In the genomic region with DNA sequence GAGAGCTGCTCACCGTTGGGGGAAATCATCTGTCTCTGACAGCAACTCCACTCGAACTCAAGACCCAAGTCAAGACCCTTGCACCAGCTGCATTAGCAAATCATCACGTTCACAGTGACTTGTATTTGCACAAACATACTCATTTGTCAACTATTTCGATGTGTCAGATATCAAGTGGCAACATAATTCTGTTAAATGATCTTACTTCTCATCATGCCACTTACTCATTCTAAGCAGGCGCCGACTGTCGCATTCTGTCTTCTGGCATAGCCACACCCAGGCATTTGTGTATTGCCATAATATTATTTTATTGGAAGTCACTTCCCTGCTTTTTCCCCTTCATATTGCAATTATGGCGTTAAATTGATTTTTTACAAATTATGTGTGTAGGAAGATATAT, we compare ENCODE assay signal across 16 cellular contexts. TPM values are rescaled to one million over a fixed set of nuclear protein-coding genes. Genes with fewer than 3 reads are reported as not detected.
DNase-seq lines count a peak whose midpoint lies in the region; ATAC-seq, FAIRE-seq and TF ChIP-seq lines count a peak whose summit lies in the region.
"Had no signal": no experiment of that assay in that cellular context is flagged by ENCODE, and none has a peak within 500 bp of the region (broad histone marks: within the 10 kb centered on the region; RNA-seq: fewer than 3 reads in every experiment).

No MANE protein-coding gene starts in this region.

- no peaks in the 10 kb centered on the region for H3K36me3 ChIP-seq in PC-3 (ENCODE audit: low read depth, low read length)
- no peaks in the 10 kb centered on the region for H3K36me3 ChIP-seq in bronchial epithelial cell (ENCODE audit: control insufficient read depth, insufficient read depth, low read length)
- no peaks in the 10 kb centered on the region for H3K36me3 ChIP-seq in mammary epithelial cell (ENCODE audit: insufficient read depth, low read length)

- intact Hi-C loops in PC-3 (cut with micrococcal nuclease) (no loop called here), mammary epithelial cell (cut with micrococcal nuclease) (no loop called here)

- BruUV-seq in PC-3 (replicated peaks; lab: Mats Ljungman, UMichigan) (no TSS peak), mammary epithelial cell (replicated peaks; lab: Mats Ljungman, UMichigan) (no TSS peak)

- no peak overlapping the region for H3K4me2 ChIP-seq in A549
- 0 out of 2 replicates have a peak overlapping the region, but pooled peaks have one; percentile 28 for H3K4me2 ChIP-seq in PC-3 (ENCODE audit: low read length)
- no peak overlapping the region for H3K4me2 ChIP-seq in mammary epithelial cell (ENCODE audit: insufficient read depth, low read depth, low read length)

- TF ChIP-seq RAD21 in A549 (conservative IDR thresholded peaks at IDR 0.05 in 1 of 2, IDR thresholded peaks at IDR 0.05 in 1 of 2), result no peak

- WGBS in A549 (ENCODE audit: missing lambda C conversion rate), result 28% methylated on average over 8 of the region's 8 CpGs
- WGBS in mammary epithelial cell (ENCODE audit: low coverage, missing lambda C conversion rate), result 72% methylated on average over 8 of the region's 8 CpGs

- H3K27ac ChIP-seq in A549 (no peak overlapping the region), PC-3 (ENCODE audit: low read length) (no peak overlapping the region), mammary epithelial cell (ENCODE audit: insufficient read depth, low read depth, low read length) (no peak overlapping the region)
- H3K27ac ChIP-seq: BLaER1 treated with 17β-estradiol and CSF1 and Interleukin-3, amounts not matched to agents 10 nM and 100 nM; HL-60 had no signal

- dilution Hi-C loops in mammary epithelial cell (cut with HindIII; ENCODE audit: low sequenced_read_pairs), result no loop called here

- H3K9me3 ChIP-seq in A549 (no peaks in the 10 kb centered on the region), PC-3 (ENCODE audit: low read length) (no peaks in the 10 kb centered on the region), mammary epithelial cell (replicated peaks; ENCODE audit: insufficient read depth, low read length) (no peaks in the 10 kb centered on the region)
- H3K9me3 ChIP-seq: BLaER1 treated with 17β-estradiol and CSF1 and Interleukin-3, amounts not matched to agents 10 nM and 100 nM had no signal

- TF ChIP-seq EP300 in A549 (IDR thresholded peaks at IDR 0.05), result no peak

- peaks cover 6% of the 10 kb centered on the region; the same call in 2 of the 3 replicates for H3K4me1 ChIP-seq in A549
- H3K4me1 ChIP-seq in PC-3 (ENCODE audit: insufficient read depth, low read length), result peaks cover 14% of the 10 kb centered on the region
- H3K4me1 ChIP-seq in mammary epithelial cell (ENCODE audit: insufficient read depth, low read length), result no peaks in the 10 kb centered on the region

- no peaks in the 10 kb centered on the region for H3K27me3 ChIP-seq in PC-3 (ENCODE audit: low read length)
- H3K27me3 ChIP-seq in bronchial epithelial cell (ENCODE audit: control insufficient read depth, insufficient read depth, low read length), result no peaks in the 10 kb centered on the region
- H3K27me3 ChIP-seq in mammary epithelial cell (ENCODE audit: insufficient read depth, low read length), result no peaks in the 10 kb centered on the region
- H3K27me3 ChIP-seq: BLaER1 treated with 17β-estradiol and CSF1 and Interleukin-3, amounts not matched to agents 10 nM and 100 nM had no signal

- POLR2A ChIA-PET in A549 (lab: Yijun Ruan, JAX) (no interaction called here), PC-3 (lab: Charles Lee; ENCODE audit: unreplicated experiment) (no interaction called here)

- H3F3A ChIP-seq in PC-3 (ENCODE audit: low read length, unreplicated experiment), result no peaks in the 10 kb centered on the region

- DNase-seq in A549 (ENCODE audit: low read depth in 1 of 2, low spot score in 1 of 2) (no peak), PC-3 (peak; percentile 54), bronchial epithelial cell (ENCODE audit: low read depth) (peak; percentile 45), NCI-H2227 (lab: John Stamatoyannopoulos, UW; ENCODE audit: unreplicated experiment) (no peak), mammary epithelial cell (no peak), GF-D8 (lab: John Stamatoyannopoulos, UW) (no peak)
- DNase-seq: 8988T; ACHN; Calu3; CD4-positive, CD25-positive, alpha-beta regulatory T cell; DMS 273 treated with DMSO at 0.1 percent for 48 hours; HCEC 1CT; IMR-90; KBM-7 had no signal

- ATAC-seq in A549 (no peak), PC-3 (peak; percentile 58)

- CTCF ChIA-PET in A549 (lab: Yijun Ruan, JAX) (interaction anchor here (0.7 to 25.7 kb wide), 5 partner anchors 14 to 92 kb away, joined by 3 to 344 read pairs (median 3); a partner anchor contains a TSS), PC-3 (lab: Charles Lee) (no interaction called here), mammary epithelial cell (lab: Charles Lee; ENCODE audit: low non-redundant PET) (interaction anchor here (0.7 kb wide), 1 partner anchor 18 kb away, joined by 6 read pairs; no protein-coding TSS in a partner anchor)

- FAIRE-seq in A549 (lab: Jason Lieb, UNC) (peak; percentile 78), bronchial epithelial cell (lab: Jason Lieb, UNC) (peak; percentile 76)

- H3K79me2 ChIP-seq in PC-3 (ENCODE audit: low read length), result no peaks in the 10 kb centered on the region
- no peaks in the 10 kb centered on the region for H3K79me2 ChIP-seq in mammary epithelial cell (ENCODE audit: insufficient read depth, low read length)

- in situ Hi-C loops in mammary epithelial cell (cut with MboI; ENCODE audit: low sequenced_read_pairs in 2 of 2), result no loop called here

- H3K4me3 ChIP-seq in A549, result no peak overlapping the region
- no peak overlapping the region for H3K4me3 ChIP-seq in PC-3 (ENCODE audit: low read length)
- no peak overlapping the region for H3K4me3 ChIP-seq in bronchial epithelial cell (ENCODE audit: low read depth, low read length)
- H3K4me3 ChIP-seq in mammary epithelial cell (replicated peaks in 1 of 3; ENCODE audit: insufficient read depth in 1 of 3, low read depth in 2 of 3, low read length in 3 of 3), result no peak overlapping the region
- H3K4me3 ChIP-seq: BLaER1 treated with 17β-estradiol and CSF1 and Interleukin-3, amounts not matched to agents 10 nM and 100 nM had no signal

- H3K9ac ChIP-seq in PC-3 (ENCODE audit: low read length), result no peak overlapping the region
- no peak overlapping the region for H3K9ac ChIP-seq in mammary epithelial cell (ENCODE audit: insufficient read depth, low read length)
- H3K9ac ChIP-seq: BLaER1 treated with 17β-estradiol and CSF1 and Interleukin-3, amounts not matched to agents 10 nM and 100 nM had no signal

- TF ChIP-seq POLR2A in A549 (IDR thresholded peaks at IDR 0.05; ENCODE audit: low read length), result no peak

- H2AFZ ChIP-seq in PC-3 (ENCODE audit: low read length) (no peak overlapping the region), mammary epithelial cell (ENCODE audit: low read depth, low read length) (no peak overlapping the region)

- H3K9me2 ChIP-seq in PC-3 (replicated peaks; ENCODE audit: low read length), result no peaks in the 10 kb centered on the region

- TF ChIP-seq CTCF in A549 (IDR thresholded peaks at IDR 0.05), result no peak
- no peak for TF ChIP-seq CTCF in PC-3 (conservative IDR thresholded peaks at IDR 0.05; ENCODE audit: low read depth, low read length)
- TF ChIP-seq CTCF in bronchial epithelial cell (IDR thresholded peaks at IDR 0.05; ENCODE audit: insufficient read depth, low read length, severe bottlenecking), result no peak
- TF ChIP-seq CTCF in mammary epithelial cell (conservative IDR thresholded peaks at IDR 0.05 in 1 of 2, IDR thresholded peaks at IDR 0.05 in 1 of 2; ENCODE audit: extremely low read depth in 1 of 2, insufficient read depth in 1 of 2, low read depth in 1 of 2, low read length in 2 of 2), result no peak

- H4K20me1 ChIP-seq in PC-3 (ENCODE audit: low read length) (no peaks in the 10 kb centered on the region), mammary epithelial cell (ENCODE audit: insufficient read depth, low read length) (no peaks in the 10 kb centered on the region)

RNA-seq across cellular contexts. Expression of a gene that starts 23.0 kb away (rescaled TPM):
- 0.67 and 0.69 TPM in 2 replicates for polyA plus RNA-seq in A549 (2011; rRNA removed)
- 1.2 and 1.3 TPM in 2 replicates for polyA plus RNA-seq in A549 (2012; cell fraction: cytosol; rRNA removed)
- polyA plus RNA-seq in A549 (2012; cell fraction: nucleus; rRNA removed), result 2.9 and 3.8 TPM in 2 replicates
- 3.4 to 3.8 TPM (median 3.7 TPM) in 3 replicates for polyA plus RNA-seq in A549 (2017; fragmentation: RNase III; extraction: RNeasy Plus Mini Kit Qiagen cat#74134 plus additional on column Dnase treatment)
- 1.3 and 2.6 TPM in 2 replicates for polyA minus RNA-seq in A549 (2011; rRNA and poly(A)+ RNA removed)
- total RNA-seq in PC-3 (2014; rRNA removed), result 4.0 and 8.3 TPM in 2 replicates
- 0.13 TPM in 1 of 2 replicates, not detected in the other for total RNA-seq in bronchial epithelial cell
- under 1 TPM in 1 of 2 donors, not detected in 1; 0.87 TPM for total RNA-seq in mammary epithelial cell
- 0.08 TPM for polyA plus RNA-seq in mammary epithelial cell
- polyA minus RNA-seq in mammary epithelial cell, result not detected

RNA-seq across cellular contexts. Expression of a gene that starts 53.0 kb away (rescaled TPM):
- polyA plus RNA-seq in A549 (2011; rRNA removed) (0.22 and 0.42 TPM in 2 replicates), A549 (2017; fragmentation: RNase III; extraction: RNeasy Plus Mini Kit Qiagen cat#74134 plus additional on column Dnase treatment) (0.30 to 0.54 TPM (median 0.45 TPM) in 3 replicates), mammary epithelial cell (0.08 TPM)
- 0.26 and 0.32 TPM in 2 replicates for polyA plus RNA-seq in A549 (2012; cell fraction: cytosol; rRNA removed)
- 1.6 and 2.0 TPM in 2 replicates for polyA plus RNA-seq in A549 (2012; cell fraction: nucleus; rRNA removed)
- 0.12 and 0.34 TPM in 2 replicates for polyA minus RNA-seq in A549 (2011; rRNA and poly(A)+ RNA removed)
- total RNA-seq in PC-3 (2014; rRNA removed) (0.12 TPM in 1 of 2 replicates, not detected in the other), bronchial epithelial cell (under 0.01 TPM in 2 replicates), mammary epithelial cell (under 1 TPM in 1 of 2 donors, not detected in 1; 0.45 TPM)
- polyA minus RNA-seq in mammary epithelial cell, result not detected
- total RNA-seq: IMR-90 had no signal

RNA-seq across cellular contexts. Expression of a gene that starts 57.9 kb away (rescaled TPM):
- polyA plus RNA-seq in A549 (2011; rRNA removed) (117 and 137 TPM in 2 replicates), A549 (2017; fragmentation: RNase III; extraction: RNeasy Plus Mini Kit Qiagen cat#74134 plus additional on column Dnase treatment) (199 to 247 TPM (median 246 TPM) in 3 replicates), mammary epithelial cell (154 TPM)
- 315 and 361 TPM in 2 replicates for polyA plus RNA-seq in A549 (2012; cell fraction: cytosol; rRNA removed)
- 405 and 426 TPM in 2 replicates for polyA plus RNA-seq in A549 (2012; cell fraction: nucleus; rRNA removed)
- 73.2 and 77.6 TPM in 2 replicates for polyA minus RNA-seq in A549 (2011; rRNA and poly(A)+ RNA removed)
- total RNA-seq in PC-3 (2014; rRNA removed) (148 and 158 TPM in 2 replicates), bronchial epithelial cell (96.6 and 98.4 TPM in 2 replicates), mammary epithelial cell (100 to 1,000 TPM in 1 of 2 donors, 10 to 100 TPM in 1; 74.8 to 154 TPM)
- polyA minus RNA-seq in mammary epithelial cell, result 102 TPM

RNA-seq across cellular contexts. Expression of a gene that starts 58.9 kb away (rescaled TPM):
- polyA plus RNA-seq in A549 (2011; rRNA removed) (11.3 and 16.9 TPM in 2 replicates), A549 (2017; fragmentation: RNase III; extraction: RNeasy Plus Mini Kit Qiagen cat#74134 plus additional on column Dnase treatment) (20.9 to 21.8 TPM (median 21.1 TPM) in 3 replicates), mammary epithelial cell (16.6 TPM)
- 17.0 and 26.0 TPM in 2 replicates for polyA plus RNA-seq in A549 (2012; cell fraction: cytosol; rRNA removed)
- 31.8 and 49.4 TPM in 2 replicates for polyA plus RNA-seq in A549 (2012; cell fraction: nucleus; rRNA removed)
- polyA minus RNA-seq in A549 (2011; rRNA and poly(A)+ RNA removed), result 41.8 and 63.4 TPM in 2 replicates
- total RNA-seq in PC-3 (2014; rRNA removed) (14.4 and 15.2 TPM in 2 replicates), bronchial epithelial cell (7.1 and 7.4 TPM in 2 replicates), mammary epithelial cell (10 to 100 TPM; 16.8 to 19.7 TPM)
- polyA minus RNA-seq in mammary epithelial cell, result 20.6 TPM

Comparison
In these comparisons a context has a peak if more than half of its experiments do, and no peak if none do; other contexts are left out.
1. DNase-seq: peak in PC-3 (single experiment) and bronchial epithelial cell (single experiment); none in A549 (0 of 2), NCI-H2227 (single experiment), mammary epithelial cell (single experiment) and GF-D8 (single experiment).